Comparison of ENCODE assay signal across 30 cellular contexts in genomic region chr2:191642541-191642940, GRCh38. TPM values are rescaled to one million over a fixed set of nuclear protein-coding genes. Genes with fewer than 3 reads are reported as not detected.
A peak's percentile ranks its signal among the peaks of the same experiment; 100 is the strongest.
DNase-seq lines count a peak whose midpoint lies in the region; ATAC-seq and TF ChIP-seq lines count a peak whose summit lies in the region.
"Had no signal": no experiment of that assay in that cellular context is flagged by ENCODE, and none has a peak within 500 bp of the region (broad histone marks: within the 10 kb centered on the region; RNA-seq: fewer than 3 reads in every experiment).

No MANE protein-coding gene starts in this region.

- no peak overlapping the region for H3K27ac ChIP-seq in esophagus squamous epithelium
- H3K27ac ChIP-seq: lower lobe of right lung, PC-9, upper lobe of left lung had no signal

- no peak for DNase-seq in activated naive CD4-positive, alpha-beta T cell treated with anti-CD3 and anti-CD28 coated beads, Interleukin-2, amount 10 ng/mL, durations not matched to agents 7 days and 5 days
- no peak for DNase-seq in stimulated activated naive B cell treated with anti-CD40 and anti-IgM and Interleukin-4, amounts not matched to agents 10 μg/mL and 1 μg/mL and 100 μg/mL, for 72 hours
- no peak for DNase-seq in esophagus squamous epithelium (lab: John Stamatoyannopoulos, UW)
- DNase-seq: activated CD8-positive, alpha-beta T cell treated with anti-CD3 and anti-CD28 coated beads for 36 hours; activated gamma-delta T cell treated with Interleukin-2 at 50 U/mL for 16 hours; aorta; colonic mucosa; DMS153; effector memory CD4-positive, alpha-beta T cell; head of caudate nucleus; lower lobe of right lung; naive thymus-derived CD8-positive, alpha-beta T cell; NCI-H1048; NCI-H1694 treated with DMSO at 0.1 percent for 48 hours; NCI-H2171; NCI-H510A treated with DMSO at 0.1 percent for 48 hours; PC-9; Right ventricle myocardium superior; stimulated activated CD4-positive, alpha-beta T cell treated with anti-CD3 and anti-CD28 coated beads, Interleukin-1b, Interleukin-23, amount 100 ng/mL, for 48 hours; stimulated activated CD8-positive, alpha-beta memory T cell treated with anti-CD3 and anti-CD28 coated beads, Interleukin-4, amount 100 ng/mL, for 48 hours; substantia nigra; upper lobe of left lung had no signal

- CTCF ChIA-PET in activated naive CD4-positive, alpha-beta T cell treated with anti-CD3 and anti-CD28 coated beads, Interleukin-2, amount 10 ng/mL, durations not matched to agents 7 days and 5 days (lab: Charles Lee) = no interaction called here

- H3K9me3 Mint-ChIP-seq in activated naive CD4-positive, alpha-beta T cell treated with anti-CD3 and anti-CD28 coated beads, Interleukin-2, amount 50 U/mL, for 24 hours = peaks cover 11% of the 10 kb centered on the region
- H3K9me3 Mint-ChIP-seq in activated naive CD4-positive, alpha-beta T cell treated with anti-CD3 and anti-CD28 coated beads, Interleukin-2, amount 10 ng/mL, durations not matched to agents 7 days and 5 days = no peaks in the 10 kb centered on the region
- no peaks in the 10 kb centered on the region for H3K9me3 Mint-ChIP-seq in activated T-helper 17 cell treated with anti-CD3 and anti-CD28 coated beads, Interleukin-2, amount 50 U/mL, for 72 hours
- H3K9me3 Mint-ChIP-seq in stimulated activated naive B cell treated with anti-CD40 and anti-IgM and Interleukin-4, amounts not matched to agents 10 μg/mL and 1 μg/mL and 100 μg/mL, for 72 hours = no peaks in the 10 kb centered on the region
- H3K9me3 Mint-ChIP-seq: activated CD8-positive, alpha-beta T cell treated with anti-CD3 and anti-CD28 coated beads for 36 hours; IgD-negative memory B cell had no signal

- no peaks in the 10 kb centered on the region for H3K36me3 ChIP-seq in esophagus squamous epithelium
- H3K36me3 ChIP-seq: colonic mucosa, HAP-1, lower lobe of right lung, upper lobe of left lung had no signal

- H3K9me3 ChIP-seq in esophagus squamous epithelium = no peaks in the 10 kb centered on the region
- H3K9me3 ChIP-seq: colonic mucosa, HAP-1, lower lobe of right lung, upper lobe of left lung had no signal

- H3K27me3 ChIP-seq in esophagus squamous epithelium = no peaks in the 10 kb centered on the region
- H3K27me3 ChIP-seq: colonic mucosa, upper lobe of left lung had no signal

- no peaks in the 10 kb centered on the region for H3K36me3 Mint-ChIP-seq in activated naive CD4-positive, alpha-beta T cell treated with anti-CD3 and anti-CD28 coated beads, Interleukin-2, amount 50 U/mL, for 24 hours
- no peaks in the 10 kb centered on the region for H3K36me3 Mint-ChIP-seq in activated naive CD4-positive, alpha-beta T cell treated with anti-CD3 and anti-CD28 coated beads, Interleukin-2, amount 10 ng/mL, durations not matched to agents 7 days and 5 days
- H3K36me3 Mint-ChIP-seq in activated T-helper 17 cell treated with anti-CD3 and anti-CD28 coated beads, Interleukin-2, amount 50 U/mL, for 72 hours (ENCODE audit: low read depth) = no peaks in the 10 kb centered on the region
- no peaks in the 10 kb centered on the region for H3K36me3 Mint-ChIP-seq in stimulated activated naive B cell treated with anti-CD40 and anti-IgM and Interleukin-4, amounts not matched to agents 10 μg/mL and 1 μg/mL and 100 μg/mL, for 72 hours
- H3K36me3 Mint-ChIP-seq: IgD-negative memory B cell; naive thymus-derived CD8-positive, alpha-beta T cell had no signal

- no peaks in the 10 kb centered on the region for H3K27me3 Mint-ChIP-seq in activated naive CD4-positive, alpha-beta T cell treated with anti-CD3 and anti-CD28 coated beads, Interleukin-2, amount 50 U/mL, for 24 hours
- H3K27me3 Mint-ChIP-seq in activated naive CD4-positive, alpha-beta T cell treated with anti-CD3 and anti-CD28 coated beads, Interleukin-2, amount 10 ng/mL, durations not matched to agents 7 days and 5 days = peaks cover 4% of the 10 kb centered on the region
- no peaks in the 10 kb centered on the region for H3K27me3 Mint-ChIP-seq in activated T-helper 17 cell treated with anti-CD3 and anti-CD28 coated beads, Interleukin-2, amount 50 U/mL, for 72 hours
- H3K27me3 Mint-ChIP-seq in stimulated activated naive B cell treated with anti-CD40 and anti-IgM and Interleukin-4, amounts not matched to agents 10 μg/mL and 1 μg/mL and 100 μg/mL, for 72 hours = no peaks in the 10 kb centered on the region
- H3K27me3 Mint-ChIP-seq: activated CD8-positive, alpha-beta T cell treated with anti-CD3 and anti-CD28 coated beads for 36 hours; IgD-negative memory B cell; naive thymus-derived CD8-positive, alpha-beta T cell had no signal

- 76 to 86% methylated on average over 2 of the region's 2 CpGs for WGBS in esophagus squamous epithelium, 2 donors

- no peak for TF ChIP-seq CTCF in esophagus squamous epithelium (IDR thresholded peaks at IDR 0.05)

- peak overlapping the region; percentile 30 for H3K27ac Mint-ChIP-seq in activated naive CD4-positive, alpha-beta T cell treated with anti-CD3 and anti-CD28 coated beads, Interleukin-2, amount 50 U/mL, for 24 hours
- no peak overlapping the region for H3K27ac Mint-ChIP-seq in activated naive CD4-positive, alpha-beta T cell treated with anti-CD3 and anti-CD28 coated beads, Interleukin-2, amount 10 ng/mL, durations not matched to agents 7 days and 5 days
- H3K27ac Mint-ChIP-seq in activated T-helper 17 cell treated with anti-CD3 and anti-CD28 coated beads, Interleukin-2, amount 50 U/mL, for 72 hours = peak overlapping the region; percentile 76
- H3K27ac Mint-ChIP-seq in stimulated activated naive B cell treated with anti-CD40 and anti-IgM and Interleukin-4, amounts not matched to agents 10 μg/mL and 1 μg/mL and 100 μg/mL, for 72 hours = no peak overlapping the region
- H3K27ac Mint-ChIP-seq: activated CD8-positive, alpha-beta T cell treated with anti-CD3 and anti-CD28 coated beads for 36 hours; IgD-negative memory B cell had no signal

- intact Hi-C loops in esophagus squamous epithelium (cut with DNase I) = no loop called here

- H3K4me1 ChIP-seq in esophagus squamous epithelium = peaks cover 15 to 36% (median 18%) of the 10 kb centered on the region in 3 donors

- ATAC-seq in GM18907 (IDR thresholded peaks at IDR 0.05; ENCODE audit: unreplicated experiment) = peak; percentile 49
- peak; percentile 28 for ATAC-seq in activated T-helper 17 cell treated with anti-CD3 and anti-CD28 coated beads, Interleukin-2, amount 50 U/mL, for 72 hours (replicated peaks)
- ATAC-seq in stimulated activated naive B cell treated with anti-CD40 and anti-IgM and Interleukin-4, amounts not matched to agents 10 μg/mL and 1 μg/mL and 100 μg/mL, for 72 hours (replicated peaks) = peak; percentile 40 to 68
- no peak for ATAC-seq in GM19397 (IDR thresholded peaks at IDR 0.05; ENCODE audit: unreplicated experiment)
- no peak for ATAC-seq in HG02870 (IDR thresholded peaks at IDR 0.05; ENCODE audit: unreplicated experiment)
- ATAC-seq: activated CD8-positive, alpha-beta T cell treated with anti-CD3 and anti-CD28 coated beads for 36 hours; lower lobe of right lung; naive thymus-derived CD8-positive, alpha-beta T cell had no signal

- H3K4me3 Mint-ChIP-seq in activated naive CD4-positive, alpha-beta T cell treated with anti-CD3 and anti-CD28 coated beads, Interleukin-2, amount 50 U/mL, for 24 hours = no peak overlapping the region
- H3K4me3 Mint-ChIP-seq in activated naive CD4-positive, alpha-beta T cell treated with anti-CD3 and anti-CD28 coated beads, Interleukin-2, amount 10 ng/mL, durations not matched to agents 7 days and 5 days = no peak overlapping the region
- H3K4me3 Mint-ChIP-seq in activated T-helper 17 cell treated with anti-CD3 and anti-CD28 coated beads, Interleukin-2, amount 50 U/mL, for 72 hours = peak overlapping the region; percentile 8
- no peak overlapping the region for H3K4me3 Mint-ChIP-seq in stimulated activated naive B cell treated with anti-CD40 and anti-IgM and Interleukin-4, amounts not matched to agents 10 μg/mL and 1 μg/mL and 100 μg/mL, for 72 hours
- H3K4me3 Mint-ChIP-seq: activated CD8-positive, alpha-beta T cell treated with anti-CD3 and anti-CD28 coated beads for 36 hours had no signal

- no peak overlapping the region for H3K4me3 ChIP-seq in esophagus squamous epithelium
- H3K4me3 ChIP-seq: colonic mucosa, HAP-1, lower lobe of right lung, PC-9, smooth muscle cell, upper lobe of left lung had no signal

- H3K4me1 Mint-ChIP-seq in activated naive CD4-positive, alpha-beta T cell treated with anti-CD3 and anti-CD28 coated beads, Interleukin-2, amount 50 U/mL, for 24 hours = peaks cover 32% of the 10 kb centered on the region
- peaks cover 36% of the 10 kb centered on the region for H3K4me1 Mint-ChIP-seq in activated naive CD4-positive, alpha-beta T cell treated with anti-CD3 and anti-CD28 coated beads, Interleukin-2, amount 10 ng/mL, durations not matched to agents 7 days and 5 days
- peaks cover 24% of the 10 kb centered on the region for H3K4me1 Mint-ChIP-seq in activated T-helper 17 cell treated with anti-CD3 and anti-CD28 coated beads, Interleukin-2, amount 50 U/mL, for 72 hours
- H3K4me1 Mint-ChIP-seq in stimulated activated naive B cell treated with anti-CD40 and anti-IgM and Interleukin-4, amounts not matched to agents 10 μg/mL and 1 μg/mL and 100 μg/mL, for 72 hours = peaks cover 12 to 20% of the 10 kb centered on the region in 2 donors

- no peak for TF ChIP-seq POLR2A in esophagus squamous epithelium (IDR thresholded peaks at IDR 0.05)

RNA-seq across cellular contexts. Expression of gene NABP1, which starts 35.4 kb away (rescaled TPM):
- total RNA-seq in activated T-helper 17 cell treated with anti-CD3 and anti-CD28 coated beads, Interleukin-2, amount 50 U/mL, for 72 hours = 10 to 100 TPM; 81.6 to 98.4 TPM
- 10 to 100 TPM; 13.8 to 50.3 (median 23.9) TPM for total RNA-seq in esophagus squamous epithelium

Comparison
In these comparisons a context has a peak if more than half of its experiments do, and no peak if none do; other contexts are left out.
1. H3K27ac Mint-ChIP-seq: peak in activated naive CD4-positive, alpha-beta T cell treated with anti-CD3 and anti-CD28 coated beads, Interleukin-2, amount 50 U/mL, for 24 hours (single experiment) and activated T-helper 17 cell treated with anti-CD3 and anti-CD28 coated beads, Interleukin-2, amount 50 U/mL, for 72 hours (single experiment); none in activated naive CD4-positive, alpha-beta T cell treated with anti-CD3 and anti-CD28 coated beads, Interleukin-2, amount 10 ng/mL, durations not matched to agents 7 days and 5 days (single experiment) and stimulated activated naive B cell treated with anti-CD40 and anti-IgM and Interleukin-4, amounts not matched to agents 10 μg/mL and 1 μg/mL and 100 μg/mL, for 72 hours (single experiment).
2. ATAC-seq: peak in GM18907 (single experiment), activated T-helper 17 cell treated with anti-CD3 and anti-CD28 coated beads, Interleukin-2, amount 50 U/mL, for 72 hours (single experiment) and stimulated activated naive B cell treated with anti-CD40 and anti-IgM and Interleukin-4, amounts not matched to agents 10 μg/mL and 1 μg/mL and 100 μg/mL, for 72 hours (2 of 2); none in GM19397 (single experiment) and HG02870 (single experiment).